In genomic region chr16:50665128-50665878, GRCh38 we compare ENCODE assay signal across 8 cellular contexts. TPM values are rescaled to one million over a fixed set of nuclear protein-coding genes. Genes with fewer than 3 reads are reported as not detected.
DNase-seq lines count a peak whose midpoint lies in the region; ATAC-seq and TF ChIP-seq lines count a peak whose summit lies in the region.

No MANE protein-coding gene starts in this region.

- no peak overlapping the region for H3K27ac ChIP-seq in neural cell (ENCODE audit: low read length)

- no peaks in the 10 kb centered on the region for H3K9me2 ChIP-seq in neural cell (ENCODE audit: insufficient read depth, low read length)

- no peaks in the 10 kb centered on the region for H3F3A ChIP-seq in neural cell (ENCODE audit: insufficient read depth, low read length, poor library complexity, severe bottlenecking)

- DNase-seq in ELF-1 (ENCODE audit: low read depth, low spot score) (peak; percentile 87), HT-29 (ENCODE audit: low spot score) (peak; percentile 71), RKO (ENCODE audit: low spot score) (peak; percentile 67), activated gamma-delta T cell (lab: John Stamatoyannopoulos, UW) (peak; percentile 23), foreskin fibroblast (peak; percentile 53 to 88)
- DNase-seq in stimulated activated naive CD4-positive, alpha-beta T cell (lab: John Stamatoyannopoulos, UW), result peak; percentile 59 to 90 (median 73)

- no peak overlapping the region for H3K9ac ChIP-seq in neural cell (ENCODE audit: low read length)

- peak; percentile 86 for TF ChIP-seq RAD21 in neural cell (conservative IDR thresholded peaks at IDR 0.05)

- TF ChIP-seq EP300 in neural cell (conservative IDR thresholded peaks at IDR 0.05; ENCODE audit: poor library complexity, severe bottlenecking), result no peak

- no peak overlapping the region for H3K4me2 ChIP-seq in neural cell (ENCODE audit: low read length)

- no peaks in the 10 kb centered on the region for H3K36me3 ChIP-seq in neural cell (ENCODE audit: insufficient read depth, low read length)

- no peak overlapping the region for H2AFZ ChIP-seq in neural cell (ENCODE audit: low read depth, low read length)

- H3K79me2 ChIP-seq in neural cell (replicated peaks; ENCODE audit: insufficient read depth, low read length), result no peaks in the 10 kb centered on the region

- H3K27me3 ChIP-seq in neural cell (ENCODE audit: insufficient read depth, low read depth, low read length), result no peaks in the 10 kb centered on the region

- TF ChIP-seq CTCF in foreskin fibroblast (IDR thresholded peaks at IDR 0.05; ENCODE audit: low read depth, low read length) (peak; percentile 84), neural cell (IDR thresholded peaks at IDR 0.05; ENCODE audit: poor library complexity, severe bottlenecking) (peak; percentile 84)

- no peaks in the 10 kb centered on the region for H4K20me1 ChIP-seq in neural cell (ENCODE audit: insufficient read depth)

- ATAC-seq in GM21825 (IDR thresholded peaks at IDR 0.05; ENCODE audit: unreplicated experiment), result no peak

- no peaks in the 10 kb centered on the region for H3K9me3 ChIP-seq in neural cell (ENCODE audit: low read length)

- H3K4me3 ChIP-seq in foreskin fibroblast (ENCODE audit: low read depth in 1 of 2, low read length in 2 of 2), result peak overlapping the region; percentile 37 to 55
- H3K4me3 ChIP-seq in neural cell (ENCODE audit: low read length), result no peak overlapping the region

TF ChIP-seq in neural cell, 6 proteins besides CTCF, POLR2A, EP300 and RAD21:
- no peak for TF ChIP-seq EZH2 (IDR thresholded peaks at IDR 0.05; ENCODE audit: borderline replicate concordance, insufficient read depth, low read length, poor library complexity, severe bottlenecking)
- TF ChIP-seq MXI1 (conservative IDR thresholded peaks at IDR 0.05; ENCODE audit: poor library complexity, severe bottlenecking), result no peak
- TF ChIP-seq SMC3 (conservative IDR thresholded peaks at IDR 0.05; ENCODE audit: poor library complexity), result peak; percentile 88

RNA-seq across cellular contexts. Expression of gene SNX20, which starts 15.8 kb away (rescaled TPM):
- total RNA-seq in HT-29 (2014; rRNA removed; shearing (Covaris generic)), result 0.23 TPM in 1 of 2 replicates, not detected in the other
- polyA plus RNA-seq in neural cell, result not detected in 2 replicates
- polyA minus RNA-seq in neural cell, result not detected in 2 replicates

RNA-seq across cellular contexts. Expression of gene NOD2, which starts 28.1 kb away (rescaled TPM):
- total RNA-seq in HT-29 (2014; rRNA removed; shearing (Covaris generic)), result not detected in 2 replicates
- polyA plus RNA-seq in neural cell, result not detected in 2 replicates
- polyA minus RNA-seq in neural cell, result not detected in 2 replicates

Comparison
In these comparisons a context has a peak if more than half of its experiments do, and no peak if none do; other contexts are left out.
1. DNase-seq: peak in every context shown above with its lines; median percentile 87 in ELF-1; 73 in stimulated activated naive CD4-positive, alpha-beta T cell; 71 in HT-29; 70 in foreskin fibroblast; 67 in RKO; 23 in activated gamma-delta T cell.